ENCODE assay signal across 14 cellular contexts in genomic region chr18:49520661-49521145, GRCh38. TPM values are rescaled to one million over a fixed set of nuclear protein-coding genes. Genes with fewer than 3 reads are reported as not detected.
A peak's percentile ranks its signal among the peaks of the same experiment; 100 is the strongest.
DNase-seq lines count a peak whose midpoint lies in the region; ATAC-seq, FAIRE-seq and TF ChIP-seq lines count a peak whose summit lies in the region.
"Had no signal": no experiment of that assay in that cellular context is flagged by ENCODE, and none has a peak within 500 bp of the region (broad histone marks: within the 10 kb centered on the region; RNA-seq: fewer than 3 reads in every experiment).

No MANE protein-coding gene starts in this region.

- no peaks in the 10 kb centered on the region for H4K20me1 ChIP-seq in endothelial cell of umbilical vein (replicated peaks; ENCODE audit: control insufficient read depth, extremely low read depth, insufficient read depth, low read length)

- H3K4me2 ChIP-seq in endothelial cell of umbilical vein (ENCODE audit: insufficient read depth, low read length) = no peak overlapping the region

- H3K9me3 ChIP-seq in endothelial cell of umbilical vein (replicated peaks; ENCODE audit: control insufficient read depth, insufficient read depth, low read length) = no peaks in the 10 kb centered on the region

- no peaks in the 10 kb centered on the region for H3K27me3 ChIP-seq in endothelial cell of umbilical vein (ENCODE audit: control insufficient read depth in 2 of 2, insufficient read depth in 2 of 2, low read length in 2 of 2)

- H3K79me2 ChIP-seq in endothelial cell of umbilical vein (ENCODE audit: control insufficient read depth, insufficient read depth, low read length) = no peaks in the 10 kb centered on the region

- ATAC-seq in GM18498 (IDR thresholded peaks at IDR 0.05; ENCODE audit: unreplicated experiment) (no peak), GM18502 (IDR thresholded peaks at IDR 0.05; ENCODE audit: poor library complexity, unreplicated experiment) (no peak)

- H3K27ac ChIP-seq in 22Rv1 (peak overlapping the region; percentile 35), endothelial cell of umbilical vein (ENCODE audit: insufficient read depth, low read depth, low read length) (no peak overlapping the region)

- dilution Hi-C loops in endothelial cell of umbilical vein (cut with MboI; ENCODE audit: extremely low pct_ligation_motif_present, low sequenced_read_pairs) = loop anchor here (25.0 kb wide), 1 partner anchor 342 kb away; no protein-coding TSS in a partner anchor

- H3K9ac ChIP-seq in endothelial cell of umbilical vein (replicated peaks; ENCODE audit: extremely low read depth, insufficient read depth, low read length) = no peak overlapping the region

- DNase-seq in H4 (ENCODE audit: low spot score) (peak; percentile 44), NCI-H345 treated with DMSO at 0.1 percent for 48 hours (lab: John Stamatoyannopoulos, UW; ENCODE audit: unreplicated experiment) (peak; percentile 16), endothelial cell of umbilical vein (ENCODE audit: low read depth, low spot score) (peak; percentile 34), nucleus accumbens (lab: John Stamatoyannopoulos, UW) (no peak), NOMO-1 (lab: John Stamatoyannopoulos, UW; ENCODE audit: unreplicated experiment in 2 of 2) (no peak)
- DNase-seq: activated CD8-positive, alpha-beta memory T cell treated with anti-CD3 and anti-CD28 coated beads for 24 hours; activated naive CD8-positive, alpha-beta T cell treated with anti-CD3 and anti-CD28 coated beads, Interleukin-2, amount 10 ng/mL, durations not matched to agents 7 days and 5 days; effector memory CD4-positive, alpha-beta T cell; OCI-M1; retina had no signal

- no peak for TF ChIP-seq CTCF in 22Rv1 (IDR thresholded peaks at IDR 0.05)
- no peak for TF ChIP-seq CTCF in endothelial cell of umbilical vein (IDR thresholded peaks at IDR 0.05; ENCODE audit: extremely low read depth in 1 of 2, insufficient read depth in 1 of 2, low read depth in 1 of 2, low read length in 2 of 2)

- TF ChIP-seq POLR2A in endothelial cell of umbilical vein (IDR thresholded peaks at IDR 0.05; ENCODE audit: low read depth, low read length) = no peak

- POLR2A ChIA-PET in endothelial cell of umbilical vein (lab: Charles Lee) = no interaction called here

- intact Hi-C loops in endothelial cell of umbilical vein (cut with micrococcal nuclease) = no loop called here

- H3K4me3 ChIP-seq in endothelial cell of umbilical vein (replicated peaks in 1 of 3; ENCODE audit: insufficient read depth in 1 of 3, low read depth in 1 of 3, low read length in 3 of 3) = no peak overlapping the region

- no peaks in the 10 kb centered on the region for H3K36me3 ChIP-seq in endothelial cell of umbilical vein (ENCODE audit: control insufficient read depth in 2 of 2, extremely low read depth in 1 of 2, insufficient read depth in 2 of 2, low read length in 2 of 2)

- no peaks in the 10 kb centered on the region for H3K9me1 ChIP-seq in endothelial cell of umbilical vein (replicated peaks; ENCODE audit: control insufficient read depth, extremely low read depth, insufficient read depth, low read length)

- FAIRE-seq in endothelial cell of umbilical vein (lab: Jason Lieb, UNC) = no peak

- CTCF ChIA-PET in endothelial cell of umbilical vein (lab: Charles Lee) = no interaction called here

- peaks cover 2% of the 10 kb centered on the region for H3K4me1 ChIP-seq in endothelial cell of umbilical vein (ENCODE audit: control insufficient read depth, extremely low read depth, insufficient read depth, low read length)

- BruUV-seq in endothelial cell of umbilical vein (replicated peaks; lab: Mats Ljungman, UMichigan) = no TSS peak

- H2AFZ ChIP-seq in endothelial cell of umbilical vein (ENCODE audit: low read depth, low read length) = no peak overlapping the region

TF ChIP-seq in endothelial cell of umbilical vein, 7 proteins besides CTCF, POLR2A, EP300 and RAD21:
- no peak for TF ChIP-seq FOS (IDR thresholded peaks at IDR 0.05; ENCODE audit: borderline replicate concordance, insufficient read depth, low read length)
- no peak for TF ChIP-seq JUN (IDR thresholded peaks at IDR 0.05; ENCODE audit: borderline replicate concordance, insufficient read depth, insufficient read length, low read depth)
- TF ChIP-seq POLR2AphosphoS5 (IDR thresholded peaks at IDR 0.05; ENCODE audit: insufficient read depth, low read depth, low read length) = no peak
- no peak for TF ChIP-seq MAX (IDR thresholded peaks at IDR 0.05; ENCODE audit: insufficient read depth, insufficient read length)
TF ChIP-seq in endothelial cell of umbilical vein: peak in this region for 0.

RNA-seq across cellular contexts. Expression of gene RPL17, which starts 28.4 kb away (rescaled TPM):
- total RNA-seq in H4 (2014; rRNA removed; shearing (Covaris generic)) = 2,388 and 2,408 TPM in 2 replicates
- 1,808 and 1,822 TPM in 2 replicates for total RNA-seq in endothelial cell of umbilical vein
- polyA plus RNA-seq in endothelial cell of umbilical vein = 2,510 and 3,284 TPM in 2 replicates
- 4,832 and 5,046 TPM in 2 replicates for polyA plus RNA-seq in endothelial cell of umbilical vein (2011; cell fraction: cytosol; rRNA removed)
- 1,295 and 1,487 TPM in 2 replicates for polyA plus RNA-seq in endothelial cell of umbilical vein (2011; cell fraction: nucleus; rRNA removed)
- 3,722 and 3,858 TPM in 2 replicates for polyA plus RNA-seq in endothelial cell of umbilical vein (2012)
- 915 and 991 TPM in 2 replicates for polyA minus RNA-seq in endothelial cell of umbilical vein
- 476 TPM for polyA minus RNA-seq in endothelial cell of umbilical vein (2011; cell fraction: cytosol; rRNA and poly(A)+ RNA removed)
- polyA minus RNA-seq in endothelial cell of umbilical vein (2011; cell fraction: nucleus; rRNA and poly(A)+ RNA removed) = 210 and 272 TPM in 2 replicates

RNA-seq across cellular contexts. Expression of gene C18orf32, which starts 33.7 kb away (rescaled TPM):
- total RNA-seq in H4 (2014; rRNA removed; shearing (Covaris generic)) = 50.1 and 74.5 TPM in 2 replicates
- total RNA-seq in endothelial cell of umbilical vein = 27.4 and 28.4 TPM in 2 replicates
- polyA plus RNA-seq in endothelial cell of umbilical vein = 18.7 and 20.4 TPM in 2 replicates
- polyA plus RNA-seq in endothelial cell of umbilical vein (2011; cell fraction: cytosol; rRNA removed) = 20.2 and 27.0 TPM in 2 replicates
- 10.1 and 11.5 TPM in 2 replicates for polyA plus RNA-seq in endothelial cell of umbilical vein (2011; cell fraction: nucleus; rRNA removed)
- polyA plus RNA-seq in endothelial cell of umbilical vein (2012) = 17.8 and 20.8 TPM in 2 replicates
- polyA minus RNA-seq in endothelial cell of umbilical vein = 3.4 and 4.1 TPM in 2 replicates
- 5.7 TPM for polyA minus RNA-seq in endothelial cell of umbilical vein (2011; cell fraction: cytosol; rRNA and poly(A)+ RNA removed)
- polyA minus RNA-seq in endothelial cell of umbilical vein (2011; cell fraction: nucleus; rRNA and poly(A)+ RNA removed) = 2.9 and 4.8 TPM in 2 replicates

RNA-seq across cellular contexts. Expression of gene LIPG, which starts 41.2 kb away (rescaled TPM):
- total RNA-seq in H4 (2014; rRNA removed; shearing (Covaris generic)) = 0.17 and 0.49 TPM in 2 replicates
- 80.6 and 96.2 TPM in 2 replicates for total RNA-seq in endothelial cell of umbilical vein
- 63.2 and 86.3 TPM in 2 replicates for polyA plus RNA-seq in endothelial cell of umbilical vein
- polyA plus RNA-seq in endothelial cell of umbilical vein (2011; cell fraction: cytosol; rRNA removed) = 78.5 and 83.1 TPM in 2 replicates
- polyA plus RNA-seq in endothelial cell of umbilical vein (2011; cell fraction: nucleus; rRNA removed) = 93.1 and 133 TPM in 2 replicates
- 76.7 and 116 TPM in 2 replicates for polyA plus RNA-seq in endothelial cell of umbilical vein (2012)
- polyA minus RNA-seq in endothelial cell of umbilical vein = 167 and 184 TPM in 2 replicates
- polyA minus RNA-seq in endothelial cell of umbilical vein (2011; cell fraction: cytosol; rRNA and poly(A)+ RNA removed) = not detected
- polyA minus RNA-seq in endothelial cell of umbilical vein (2011; cell fraction: nucleus; rRNA and poly(A)+ RNA removed) = 58.4 and 89.5 TPM in 2 replicates
- total RNA-seq: mononuclear cell had no signal

Comparison
In these comparisons a context has a peak if more than half of its experiments do, and no peak if none do; other contexts are left out.
1. DNase-seq: peak in H4 (single experiment), NCI-H345 treated with DMSO at 0.1 percent for 48 hours (single experiment) and endothelial cell of umbilical vein (single experiment); none in nucleus accumbens (0 of 56) and NOMO-1 (0 of 2).
2. RNA of gene LIPG, which starts 41.2 kb away (total RNA-seq): 80.6 to 96.2 TPM in endothelial cell of umbilical vein; 0.17 to 0.49 TPM in H4; every median in the first group is over 10 times any median in the second.